ENCODE assay signal across 14 cellular contexts in the genomic region with DNA sequence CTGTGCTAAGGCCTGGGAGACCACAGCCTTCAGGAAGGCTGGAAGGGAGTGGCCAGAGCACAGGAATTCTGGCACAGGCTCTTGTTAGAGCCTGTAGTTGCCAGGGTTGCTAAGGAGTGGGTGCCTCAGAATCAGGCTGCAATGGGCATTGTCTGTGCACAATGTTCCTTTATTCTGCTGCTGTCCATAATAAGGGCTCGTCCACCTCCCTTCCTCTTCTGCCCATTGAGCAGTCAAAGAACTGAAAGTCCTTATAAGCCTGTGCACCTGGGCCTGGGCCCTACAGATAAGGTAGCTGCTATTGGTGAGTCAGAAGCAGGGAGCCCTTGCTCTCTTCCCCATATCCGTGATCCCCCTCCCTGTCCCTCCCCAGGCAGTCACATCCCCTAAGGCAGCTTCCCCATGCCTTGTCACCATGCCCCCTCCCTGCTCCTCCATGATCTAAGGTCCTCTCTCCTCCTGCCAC. TPM values are rescaled to one million over a fixed set of nuclear protein-coding genes. Genes with fewer than 3 reads are reported as not detected.
DNase-seq lines count a peak whose midpoint lies in the region; ATAC-seq and TF ChIP-seq lines count a peak whose summit lies in the region.
"Had no signal": no experiment of that assay in that cellular context is flagged by ENCODE, and none has a peak within 500 bp of the region (broad histone marks: within the 10 kb centered on the region; RNA-seq: fewer than 3 reads in every experiment).

No MANE protein-coding gene starts in this region.

- no peaks in the 10 kb centered on the region for H3K36me3 Mint-ChIP-seq in Calu3 (ENCODE audit: insufficient read depth, unreplicated experiment)
- H3K36me3 Mint-ChIP-seq: type B pancreatic cell had no signal

- H3K4me3 Mint-ChIP-seq in Calu3 (ENCODE audit: low read depth, unreplicated experiment), result no peak overlapping the region
- H3K4me3 Mint-ChIP-seq: activated CD4-positive, alpha-beta T cell treated with anti-CD3 and anti-CD28 coated beads, Interleukin-2, amount 10 ng/mL, durations not matched to agents 24 days and 14 days; type B pancreatic cell had no signal

- H3K4me1 ChIP-seq in RWPE2 (ENCODE audit: insufficient read depth, poor library complexity, severe bottlenecking), result no peaks in the 10 kb centered on the region

- DNase-seq in AG08395 (ENCODE audit: low spot score) (peak; percentile 48), RWPE2 (ENCODE audit: low spot score) (no peak), erythroblast (lab: John Stamatoyannopoulos, UW) (peak; percentile 75 to 85), medulla oblongata (ENCODE audit: extremely low spot score) (peak; percentile 87), Calu3 (no peak), NOMO-1 treated with dmso at 0.1 percent for 144 hours (lab: John Stamatoyannopoulos, UW; ENCODE audit: unreplicated experiment) (no peak), GM19240 (ENCODE audit: insufficient read length, low spot score) (no peak), hepatic stellate cell (ENCODE audit: low spot score) (no peak)
- DNase-seq: activated CD4-positive, alpha-beta T cell treated with anti-CD3 and anti-CD28 coated beads, Interleukin-2, amount 10 ng/mL, durations not matched to agents 24 days and 14 days; cortex of kidney; DMS79 treated with DMSO at 0.1 percent for 48 hours; NCI-H510A treated with DMSO at 0.1 percent for 48 hours had no signal

- CTCF ChIA-PET in Calu3 (lab: Charles Lee), result interaction anchor here (1.6 kb wide), 1 partner anchor 18 kb away, joined by 4 read pairs; no protein-coding TSS in a partner anchor

- no peak for TF ChIP-seq POLR2A in erythroblast (IDR thresholded peaks at IDR 0.05; ENCODE audit: low read length)

- peak; percentile 74 for ATAC-seq in RWPE2 (ENCODE audit: low read depth)

- H3K9me3 ChIP-seq in RWPE2 (ENCODE audit: severe bottlenecking), result no peaks in the 10 kb centered on the region

- TF ChIP-seq CTCF in RWPE2 (IDR thresholded peaks at IDR 0.05; ENCODE audit: poor library complexity, severe bottlenecking) (no peak), Calu3 (IDR thresholded peaks at IDR 0.05; ENCODE audit: unreplicated experiment) (no peak)

- no peaks in the 10 kb centered on the region for H3K36me3 ChIP-seq in RWPE2 (ENCODE audit: low read depth)

- no peaks in the 10 kb centered on the region for H3K9me3 Mint-ChIP-seq in Calu3 (ENCODE audit: low read depth, unreplicated experiment)
- H3K9me3 Mint-ChIP-seq: activated CD4-positive, alpha-beta T cell treated with anti-CD3 and anti-CD28 coated beads, Interleukin-2, amount 10 ng/mL, durations not matched to agents 24 days and 14 days; type B pancreatic cell had no signal

- H3K4me1 Mint-ChIP-seq in Calu3 (ENCODE audit: low read depth, unreplicated experiment), result no peaks in the 10 kb centered on the region

- peaks cover 27% of the 10 kb centered on the region for H3K27me3 Mint-ChIP-seq in Calu3 (ENCODE audit: unreplicated experiment)

- intact Hi-C loops in Calu3 (cut with micrococcal nuclease; ENCODE audit: unreplicated experiment), result no loop called here

- no peak overlapping the region for H3K4me3 ChIP-seq in RWPE2 (ENCODE audit: severe bottlenecking)

- no peak overlapping the region for H3K27ac Mint-ChIP-seq in Calu3 (ENCODE audit: unreplicated experiment)
- H3K27ac Mint-ChIP-seq: activated CD4-positive, alpha-beta T cell treated with anti-CD3 and anti-CD28 coated beads, Interleukin-2, amount 10 ng/mL, durations not matched to agents 24 days and 14 days; type B pancreatic cell had no signal

- no TSS peak for BruUV-seq in Calu3 (replicated peaks; lab: Mats Ljungman, UMichigan)

- H3K27ac ChIP-seq in RWPE2 (ENCODE audit: poor library complexity, severe bottlenecking), result no peak overlapping the region
- H3K27ac ChIP-seq: HL-60 had no signal

- no peaks in the 10 kb centered on the region for H3K27me3 ChIP-seq in RWPE2 (ENCODE audit: insufficient read depth, poor library complexity, severe bottlenecking)

RNA-seq across cellular contexts. Expression of a gene that starts 5.4 kb away (rescaled TPM):
- total RNA-seq in Calu3 (2022), result 0.19 TPM in 1 of 2 replicates, not detected in the other
- total RNA-seq: activated CD4-positive, alpha-beta T cell treated with anti-CD3 and anti-CD28 coated beads, Interleukin-2, amount 10 ng/mL, durations not matched to agents 24 days and 14 days had no signal

RNA-seq across cellular contexts. Expression of a gene that starts 24.1 kb away (rescaled TPM):
- total RNA-seq in Calu3 (2022), result 10.0 and 10.2 TPM in 2 replicates

RNA-seq across cellular contexts. Expression of a gene that starts 24.8 kb away (rescaled TPM):
- total RNA-seq in Calu3 (2022), result 59.3 and 67.0 TPM in 2 replicates

RNA-seq across cellular contexts. Expression of a gene that starts 49.2 kb away (rescaled TPM):
- total RNA-seq in Calu3 (2022), result 81.4 and 93.7 TPM in 2 replicates

Comparison
In these comparisons a context has a peak if more than half of its experiments do, and no peak if none do; other contexts are left out.
1. DNase-seq: peak in AG08395 (single experiment), erythroblast (2 of 2) and medulla oblongata (single experiment); none in RWPE2 (single experiment), Calu3 (single experiment), NOMO-1 treated with dmso at 0.1 percent for 144 hours (single experiment), GM19240 (single experiment) and hepatic stellate cell (single experiment).